25 cellular contexts compared by ENCODE assay signal in the genomic region with DNA sequence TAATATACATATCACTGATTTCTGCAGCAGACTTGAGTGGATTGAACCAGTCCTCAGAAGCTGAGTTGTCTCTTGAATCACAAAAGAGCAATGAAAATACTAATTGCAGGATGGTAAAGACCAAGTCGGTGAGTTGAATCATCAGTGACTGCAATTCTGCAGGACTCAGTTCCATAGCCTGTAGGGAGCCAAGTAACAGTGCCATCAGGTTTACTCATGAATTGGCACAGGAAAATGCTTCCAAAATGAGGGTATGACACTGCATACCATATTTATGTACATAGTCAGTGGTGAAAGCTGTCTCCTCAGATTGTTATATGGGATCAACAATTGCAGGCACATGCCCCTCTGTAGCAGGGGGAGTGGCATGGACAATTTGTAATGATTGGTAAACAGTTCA.
DNase-seq lines count a peak whose midpoint lies in the region; ATAC-seq and TF ChIP-seq lines count a peak whose summit lies in the region.
"Had no signal": no experiment of that assay in that cellular context is flagged by ENCODE, and none has a peak within 500 bp of the region (broad histone marks: within the 10 kb centered on the region; RNA-seq: fewer than 3 reads in every experiment).

No MANE protein-coding gene starts in this region.

- no peak overlapping the region for H3K4me2 ChIP-seq in osteoblast (ENCODE audit: insufficient read depth, low read length)
- H3K4me2 ChIP-seq: SK-N-SH had no signal

- H3K27ac ChIP-seq in epithelial cell of prostate (peak overlapping the region; percentile 29), osteoblast (ENCODE audit: low read depth, low read length) (no peak overlapping the region)
- H3K27ac ChIP-seq: esophagus muscularis mucosa, KMS-11, left ventricle myocardium inferior, tibial nerve had no signal

- peaks cover 4% of the 10 kb centered on the region for H3K27me3 ChIP-seq in osteoblast (ENCODE audit: insufficient read depth, low read length)
- H3K27me3 ChIP-seq: esophagus muscularis mucosa, tibial nerve had no signal

- peaks cover 8% of the 10 kb centered on the region for H3K4me1 ChIP-seq in osteoblast (ENCODE audit: insufficient read depth, low read length)
- H3K4me1 ChIP-seq: esophagus muscularis mucosa, left ventricle myocardium inferior, tibial nerve had no signal

- no peak overlapping the region for H3K4me3 ChIP-seq in AG10803 (ENCODE audit: low read length)
- H3K4me3 ChIP-seq in osteoblast (ENCODE audit: insufficient read depth, low read length) = no peak overlapping the region
- H3K4me3 ChIP-seq: esophagus muscularis mucosa, left ventricle myocardium inferior, tibial nerve had no signal

- H3K36me3 ChIP-seq in osteoblast (ENCODE audit: insufficient read depth, low read length) = no peaks in the 10 kb centered on the region
- H3K36me3 ChIP-seq: esophagus muscularis mucosa, left ventricle myocardium inferior, tibial nerve had no signal

- TF ChIP-seq CTCF in AG10803 (conservative IDR thresholded peaks at IDR 0.05; ENCODE audit: low read length) (no peak), osteoblast (IDR thresholded peaks at IDR 0.05; ENCODE audit: extremely low read depth, low read depth, low read length) (no peak)

- H3K9me3 ChIP-seq in osteoblast (ENCODE audit: low read depth, low read length) = no peaks in the 10 kb centered on the region
- H3K9me3 ChIP-seq: esophagus muscularis mucosa, left ventricle myocardium inferior, SK-N-SH, tibial nerve had no signal

- no peak for ATAC-seq in GM19455 (IDR thresholded peaks at IDR 0.05; ENCODE audit: unreplicated experiment)
- no peak for ATAC-seq in stimulated activated naive CD8-positive, alpha-beta T cell treated with anti-CD3 and anti-CD28 coated beads, Interleukin-15, Interleukin-2, amounts not matched to agents 100 U/mL and 50 U/mL, for 24 hours
- ATAC-seq: activated CD4-positive, CD25-positive, alpha-beta regulatory T cell treated with anti-CD3 and anti-CD28 coated beads, Interleukin-2, amount 50 U/mL, for 24 hours; Panc1 had no signal

- H4K20me1 ChIP-seq in osteoblast (ENCODE audit: insufficient read depth, low read length) = no peaks in the 10 kb centered on the region

- H2AFZ ChIP-seq in osteoblast (ENCODE audit: low read length) = no peak overlapping the region

- no peaks in the 10 kb centered on the region for H3K79me2 ChIP-seq in osteoblast (ENCODE audit: insufficient read depth, low read length)

- peak; percentile 55 for DNase-seq in AG10803 (ENCODE audit: low read depth)
- peak; percentile 37 for DNase-seq in GM03348 (ENCODE audit: low spot score)
- DNase-seq in NCI-H774 (lab: John Stamatoyannopoulos, UW) = peak; percentile 5
- peak; percentile 65 for DNase-seq in epithelial cell of prostate (ENCODE audit: low read depth, low spot score)
- DNase-seq in stimulated activated naive CD8-positive, alpha-beta T cell treated with anti-CD3 and anti-CD28 coated beads, Interleukin-15, Interleukin-2, amounts not matched to agents 100 U/mL and 50 U/mL, for 24 hours = no peak
- DNase-seq in activated naive CD4-positive, alpha-beta T cell treated with anti-CD3 and anti-CD28 coated beads, Interleukin-2, amount 50 U/mL, for 16 hours = no peak
- no peak for DNase-seq in osteoblast (ENCODE audit: insufficient read length, low spot score, missing footprints)
- DNase-seq: activated naive CD4-positive, alpha-beta T cell treated with anti-CD3 and anti-CD28 coated beads, Interleukin-2, amount 10 ng/mL, durations not matched to agents 7 days and 5 days; activated T-cell treated with anti-CD3 and anti-CD28 coated beads, Interleukin-2, amount 50 U/mL, for 48 hours; CD4-positive, CD25-positive, alpha-beta regulatory T cell; DMS79 treated with DMSO at 0.1 percent for 48 hours; effector CD4-positive, alpha-beta T cell; glutamatergic neuron; H7; left ventricle myocardium inferior; NCI-H1048; NCI-H82; SK-N-SH; stimulated activated naive CD4-positive, alpha-beta T cell treated with Interleukin-2 at 50 U/mL for 16 hours had no signal

Comparison
In these comparisons a context has a peak if more than half of its experiments do, and no peak if none do; other contexts are left out.
1. DNase-seq: peak in AG10803 (single experiment), GM03348 (single experiment), NCI-H774 (single experiment) and epithelial cell of prostate (single experiment); none in stimulated activated naive CD8-positive, alpha-beta T cell treated with anti-CD3 and anti-CD28 coated beads, Interleukin-15, Interleukin-2, amounts not matched to agents 100 U/mL and 50 U/mL, for 24 hours (single experiment), activated naive CD4-positive, alpha-beta T cell treated with anti-CD3 and anti-CD28 coated beads, Interleukin-2, amount 50 U/mL, for 16 hours (single experiment) and osteoblast (single experiment).